1 cellular context compared by ENCODE assay signal in genomic region chr6:32624565-32624964, GRCh38.
TF ChIP-seq lines count a peak whose summit lies in the region.

No MANE protein-coding gene starts in this region.

TF ChIP-seq in HEK293, 187 proteins besides CTCF, POLR2A, EP300 and RAD21 (continued from another document):
- TF ChIP-seq, protein P1, sequence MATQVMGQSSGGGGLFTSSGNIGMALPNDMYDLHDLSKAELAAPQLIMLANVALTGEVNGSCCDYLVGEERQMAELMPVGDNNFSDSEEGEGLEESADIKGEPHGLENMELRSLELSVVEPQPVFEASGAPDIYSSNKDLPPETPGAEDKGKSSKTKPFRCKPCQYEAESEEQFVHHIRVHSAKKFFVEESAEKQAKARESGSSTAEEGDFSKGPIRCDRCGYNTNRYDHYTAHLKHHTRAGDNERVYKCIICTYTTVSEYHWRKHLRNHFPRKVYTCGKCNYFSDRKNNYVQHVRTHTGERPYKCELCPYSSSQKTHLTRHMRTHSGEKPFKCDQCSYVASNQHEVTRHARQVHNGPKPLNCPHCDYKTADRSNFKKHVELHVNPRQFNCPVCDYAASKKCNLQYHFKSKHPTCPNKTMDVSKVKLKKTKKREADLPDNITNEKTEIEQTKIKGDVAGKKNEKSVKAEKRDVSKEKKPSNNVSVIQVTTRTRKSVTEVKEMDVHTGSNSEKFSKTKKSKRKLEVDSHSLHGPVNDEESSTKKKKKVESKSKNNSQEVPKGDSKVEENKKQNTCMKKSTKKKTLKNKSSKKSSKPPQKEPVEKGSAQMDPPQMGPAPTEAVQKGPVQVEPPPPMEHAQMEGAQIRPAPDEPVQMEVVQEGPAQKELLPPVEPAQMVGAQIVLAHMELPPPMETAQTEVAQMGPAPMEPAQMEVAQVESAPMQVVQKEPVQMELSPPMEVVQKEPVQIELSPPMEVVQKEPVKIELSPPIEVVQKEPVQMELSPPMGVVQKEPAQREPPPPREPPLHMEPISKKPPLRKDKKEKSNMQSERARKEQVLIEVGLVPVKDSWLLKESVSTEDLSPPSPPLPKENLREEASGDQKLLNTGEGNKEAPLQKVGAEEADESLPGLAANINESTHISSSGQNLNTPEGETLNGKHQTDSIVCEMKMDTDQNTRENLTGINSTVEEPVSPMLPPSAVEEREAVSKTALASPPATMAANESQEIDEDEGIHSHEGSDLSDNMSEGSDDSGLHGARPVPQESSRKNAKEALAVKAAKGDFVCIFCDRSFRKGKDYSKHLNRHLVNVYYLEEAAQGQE (tag by site-specific recombination; IDR thresholded peaks at IDR 0.05): no peak
- TF ChIP-seq, protein P2, sequence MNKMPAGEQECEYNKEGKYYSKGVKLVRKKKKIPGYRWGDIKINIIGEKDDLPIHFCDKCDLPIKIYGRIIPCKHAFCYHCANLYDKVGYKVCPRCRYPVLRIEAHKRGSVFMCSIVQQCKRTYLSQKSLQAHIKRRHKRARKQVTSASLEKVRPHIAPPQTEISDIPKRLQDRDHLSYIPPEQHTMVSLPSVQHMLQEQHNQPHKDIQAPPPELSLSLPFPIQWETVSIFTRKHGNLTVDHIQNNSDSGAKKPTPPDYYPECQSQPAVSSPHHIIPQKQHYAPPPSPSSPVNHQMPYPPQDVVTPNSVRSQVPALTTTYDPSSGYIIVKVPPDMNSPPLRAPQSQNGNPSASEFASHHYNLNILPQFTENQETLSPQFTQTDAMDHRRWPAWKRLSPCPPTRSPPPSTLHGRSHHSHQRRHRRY (tag by site-specific recombination; IDR thresholded peaks at IDR 0.05): no peak
- TF ChIP-seq EGR2 (tag by site-specific recombination; IDR thresholded peaks at IDR 0.05; ENCODE audit: low read depth): peak; percentile 40; the same call in 1 of the 2 replicates
- TF ChIP-seq, protein P3, sequence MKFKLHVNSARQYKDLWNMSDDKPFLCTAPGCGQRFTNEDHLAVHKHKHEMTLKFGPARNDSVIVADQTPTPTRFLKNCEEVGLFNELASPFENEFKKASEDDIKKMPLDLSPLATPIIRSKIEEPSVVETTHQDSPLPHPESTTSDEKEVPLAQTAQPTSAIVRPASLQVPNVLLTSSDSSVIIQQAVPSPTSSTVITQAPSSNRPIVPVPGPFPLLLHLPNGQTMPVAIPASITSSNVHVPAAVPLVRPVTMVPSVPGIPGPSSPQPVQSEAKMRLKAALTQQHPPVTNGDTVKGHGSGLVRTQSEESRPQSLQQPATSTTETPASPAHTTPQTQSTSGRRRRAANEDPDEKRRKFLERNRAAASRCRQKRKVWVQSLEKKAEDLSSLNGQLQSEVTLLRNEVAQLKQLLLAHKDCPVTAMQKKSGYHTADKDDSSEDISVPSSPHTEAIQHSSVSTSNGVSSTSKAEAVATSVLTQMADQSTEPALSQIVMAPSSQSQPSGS (tag by site-specific recombination; IDR thresholded peaks at IDR 0.05; ENCODE audit: low read depth): no peak
- 0 out of 2 replicates have a peak, but pooled peaks have one; percentile 23 for TF ChIP-seq ZEB2 (tag by site-specific recombination; IDR thresholded peaks at IDR 0.05)
TF ChIP-seq in HEK293: peak in this region for 21.
